ENCODE assay signal across 10 cellular contexts in genomic region chr2:144099746-144100438, GRCh38.
DNase-seq lines count a peak whose midpoint lies in the region; ATAC-seq and TF ChIP-seq lines count a peak whose summit lies in the region.
"Had no signal": no experiment of that assay in that cellular context is flagged by ENCODE, and none has a peak within 500 bp of the region (broad histone marks: within the 10 kb centered on the region; RNA-seq: fewer than 3 reads in every experiment).

No MANE protein-coding gene starts in this region.

- CTCF ChIA-PET in PC-9 (lab: Charles Lee), result interaction anchor here (0.7 kb wide), 1 partner anchor 184 kb away, joined by 4 read pairs; no protein-coding TSS in a partner anchor

- BruUV-seq in PC-9 (replicated peaks; lab: Mats Ljungman, UMichigan), result no TSS peak

- H3K4me3 Mint-ChIP-seq in activated T-cell treated with anti-CD3 and anti-CD28 coated beads, Interleukin-2, amount 50 U/mL, for 72 hours, result peak overlapping the region in 1 of 2 donors; percentile 38
- H3K4me3 Mint-ChIP-seq in stimulated activated naive CD8-positive, alpha-beta T cell treated with anti-CD3 and anti-CD28 coated beads, Interleukin-15, Interleukin-2, amounts not matched to agents 100 ng/mL and 50 ng/mL, for 24 hours, result no peak overlapping the region
- H3K4me3 Mint-ChIP-seq: CD4-positive, CD25-positive, alpha-beta regulatory T cell had no signal

- no peaks in the 10 kb centered on the region for H3F3A ChIP-seq in PC-9 (ENCODE audit: insufficient read depth, low read depth)

- no peaks in the 10 kb centered on the region for H3K79me2 ChIP-seq in PC-9 (ENCODE audit: low read depth)
- H3K79me2 ChIP-seq in fibroblast of lung (ENCODE audit: control insufficient read depth, insufficient read depth, low read length), result no peaks in the 10 kb centered on the region

- H4K20me1 ChIP-seq in PC-9 (ENCODE audit: insufficient read depth), result no peaks in the 10 kb centered on the region
- H4K20me1 ChIP-seq in fibroblast of lung (ENCODE audit: control insufficient read depth, extremely low read depth, insufficient read depth, low read length), result no peaks in the 10 kb centered on the region

- H3K9me3 ChIP-seq in PC-9 (ENCODE audit: insufficient read depth, low read depth) (no peaks in the 10 kb centered on the region), fibroblast of lung (ENCODE audit: control insufficient read depth, insufficient read depth, low read depth, low read length) (no peaks in the 10 kb centered on the region)

- H3K9me2 ChIP-seq in PC-9 (ENCODE audit: insufficient read depth), result no peaks in the 10 kb centered on the region

- H3K4me2 ChIP-seq in PC-9 (no peak overlapping the region), fibroblast of lung (ENCODE audit: extremely low read depth, insufficient read depth, low read length) (peak overlapping the region; percentile 17)

- H3K27me3 Mint-ChIP-seq in activated T-cell treated with anti-CD3 and anti-CD28 coated beads, Interleukin-2, amount 50 U/mL, for 72 hours (ENCODE audit: low read depth), result no peaks in the 10 kb centered on the region
- no peaks in the 10 kb centered on the region for H3K27me3 Mint-ChIP-seq in stimulated activated naive CD8-positive, alpha-beta T cell treated with anti-CD3 and anti-CD28 coated beads, Interleukin-15, Interleukin-2, amounts not matched to agents 100 ng/mL and 50 ng/mL, for 24 hours
- H3K27me3 Mint-ChIP-seq: CD4-positive, CD25-positive, alpha-beta regulatory T cell had no signal

- H2AFZ ChIP-seq in PC-9 (no peak overlapping the region), fibroblast of lung (ENCODE audit: low read length) (no peak overlapping the region)

- H3K27ac Mint-ChIP-seq in activated T-cell treated with anti-CD3 and anti-CD28 coated beads, Interleukin-2, amount 50 U/mL, for 72 hours, result peak overlapping the region; percentile 27
- H3K27ac Mint-ChIP-seq in stimulated activated naive CD8-positive, alpha-beta T cell treated with anti-CD3 and anti-CD28 coated beads, Interleukin-15, Interleukin-2, amounts not matched to agents 100 ng/mL and 50 ng/mL, for 24 hours, result peak overlapping the region; percentile 10
- H3K27ac Mint-ChIP-seq: CD4-positive, CD25-positive, alpha-beta regulatory T cell had no signal

- no peak overlapping the region for H3K4me3 ChIP-seq in PC-9
- H3K4me3 ChIP-seq in fibroblast of lung (replicated peaks in 1 of 4; ENCODE audit: control extremely low read depth in 1 of 4, insufficient read depth in 1 of 4, low read depth in 3 of 4, low read length in 4 of 4), result no peak overlapping the region

- peak in 1 of 2 donors; percentile 22 for DNase-seq in activated T-cell treated with anti-CD3 and anti-CD28 coated beads, Interleukin-2, amount 50 U/mL, for 72 hours
- no peak for DNase-seq in activated T-cell treated with anti-CD3 and anti-CD28 coated beads, Interleukin-2, amount 50 U/mL, for 48 hours
- DNase-seq in PC-9 (peak; percentile 15 to 36), fibroblast of lung (ENCODE audit: low read depth in 2 of 2) (peak; percentile 77 to 98), retina (no peak), NCI-H1048 (lab: John Stamatoyannopoulos, UW) (no peak), epidermal melanocyte (ENCODE audit: insufficient read length, low spot score) (no peak)
- DNase-seq: CD4-positive, CD25-positive, alpha-beta regulatory T cell; NCI-H2171 treated with DMSO at 0.1 percent for 48 hours had no signal

- intact Hi-C loops in PC-9 (cut with micrococcal nuclease; ENCODE audit: unreplicated experiment), result no loop called here

- H3K27me3 ChIP-seq in PC-9 (ENCODE audit: insufficient read depth, low read depth), result no peaks in the 10 kb centered on the region
- no peaks in the 10 kb centered on the region for H3K27me3 ChIP-seq in fibroblast of lung (ENCODE audit: control insufficient read depth, insufficient read depth, low read length)

- peaks cover 2 to 4% of the 10 kb centered on the region in 2 donors for H3K9me3 Mint-ChIP-seq in activated T-cell treated with anti-CD3 and anti-CD28 coated beads, Interleukin-2, amount 50 U/mL, for 72 hours
- H3K9me3 Mint-ChIP-seq in stimulated activated naive CD8-positive, alpha-beta T cell treated with anti-CD3 and anti-CD28 coated beads, Interleukin-15, Interleukin-2, amounts not matched to agents 100 ng/mL and 50 ng/mL, for 24 hours, result peaks cover 3% of the 10 kb centered on the region

- no peaks in the 10 kb centered on the region for H3K4me1 ChIP-seq in PC-9 (replicated peaks; ENCODE audit: insufficient read depth)
- peaks cover 20% of the 10 kb centered on the region for H3K4me1 ChIP-seq in fibroblast of lung (ENCODE audit: control insufficient read depth, extremely low read depth, insufficient read depth, low read length)

- no peak overlapping the region for H3K9ac ChIP-seq in fibroblast of lung (ENCODE audit: insufficient read depth, low read length)

- ATAC-seq in activated T-cell treated with anti-CD3 and anti-CD28 coated beads, Interleukin-2, amount 50 U/mL, for 72 hours (replicated peaks in 1 of 2), result peak; percentile 87 to 95

- H3K36me3 ChIP-seq in PC-9 (ENCODE audit: low read depth), result no peaks in the 10 kb centered on the region
- no peaks in the 10 kb centered on the region for H3K36me3 ChIP-seq in fibroblast of lung (ENCODE audit: control insufficient read depth, insufficient read depth, low read length)

- peaks cover 4 to 8% of the 10 kb centered on the region in 2 donors for H3K36me3 Mint-ChIP-seq in activated T-cell treated with anti-CD3 and anti-CD28 coated beads, Interleukin-2, amount 50 U/mL, for 72 hours (ENCODE audit: insufficient read depth in 2 of 2)
- H3K36me3 Mint-ChIP-seq in stimulated activated naive CD8-positive, alpha-beta T cell treated with anti-CD3 and anti-CD28 coated beads, Interleukin-15, Interleukin-2, amounts not matched to agents 100 ng/mL and 50 ng/mL, for 24 hours (ENCODE audit: low read depth), result peaks cover 15% of the 10 kb centered on the region

- POLR2A ChIA-PET in PC-9 (lab: Charles Lee; ENCODE audit: unreplicated experiment), result interaction anchor here (0.6 to 0.7 kb wide), 2 partner anchors 14 to 983 kb away, joined by 3 read pairs; no protein-coding TSS in a partner anchor

- no peak overlapping the region for H3K27ac ChIP-seq in PC-9
- no peak overlapping the region for H3K27ac ChIP-seq in fibroblast of lung (ENCODE audit: insufficient read depth, low read length)

- TF ChIP-seq CTCF in PC-9 (conservative IDR thresholded peaks at IDR 0.05), result no peak
- peak; percentile 8 to 34 for TF ChIP-seq CTCF in fibroblast of lung (conservative IDR thresholded peaks at IDR 0.05 in 1 of 2, IDR thresholded peaks at IDR 0.05 in 1 of 2; ENCODE audit: low read depth in 1 of 2, low read length in 2 of 2)

- peaks cover 17% of the 10 kb centered on the region for H3K4me1 Mint-ChIP-seq in activated T-cell treated with anti-CD3 and anti-CD28 coated beads, Interleukin-2, amount 50 U/mL, for 72 hours (ENCODE audit: low read depth)
- H3K4me1 Mint-ChIP-seq in stimulated activated naive CD8-positive, alpha-beta T cell treated with anti-CD3 and anti-CD28 coated beads, Interleukin-15, Interleukin-2, amounts not matched to agents 100 ng/mL and 50 ng/mL, for 24 hours (ENCODE audit: low read depth), result peaks cover 22% of the 10 kb centered on the region

Comparison
In these comparisons a context has a peak if more than half of its experiments do, and no peak if none do; other contexts are left out.
1. DNase-seq: peak in PC-9 (2 of 2) and fibroblast of lung (2 of 2); none in activated T-cell treated with anti-CD3 and anti-CD28 coated beads, Interleukin-2, amount 50 U/mL, for 48 hours (0 of 2), retina (single experiment), NCI-H1048 (single experiment) and epidermal melanocyte (single experiment).